20 cellular contexts compared by ENCODE assay signal in genomic region chr11:57320067-57320718, GRCh38. TPM values are rescaled to one million over a fixed set of nuclear protein-coding genes. Genes with fewer than 3 reads are reported as not detected.
DNase-seq lines count a peak whose midpoint lies in the region; ATAC-seq and TF ChIP-seq lines count a peak whose summit lies in the region.
"Had no signal": no experiment of that assay in that cellular context is flagged by ENCODE, and none has a peak within 500 bp of the region (broad histone marks: within the 10 kb centered on the region; RNA-seq: fewer than 3 reads in every experiment).

No MANE protein-coding gene starts in this region.

- H3K4me3 ChIP-seq in heart left ventricle = peak overlapping the region in 8 of 12 donors; percentile 10 to 89 (median 19)
- peak overlapping the region; percentile 94 for H3K4me3 ChIP-seq in epithelial cell of esophagus (ENCODE audit: low read length)
- H3K4me3 ChIP-seq in trophoblast cell (ENCODE audit: low read depth, low read length) = no peak overlapping the region
- no peak overlapping the region for H3K4me3 ChIP-seq in uterus
- H3K4me3 ChIP-seq: BLaER1, GM23338, testis had no signal

- H2BK12ac ChIP-seq in trophoblast cell (ENCODE audit: low read length) = no peak overlapping the region

- no peak overlapping the region for H2BK5ac ChIP-seq in trophoblast cell (ENCODE audit: low read depth, low read length, poor library complexity)

- intact Hi-C loops in heart left ventricle (cut with DNase I) (loop anchor here in 1 of 10 donors (5.0 to 10.0 kb wide), 2 partner anchors 43 to 1255 kb away; partner anchors contain the start of genes LPXN and ZFP91), Right ventricle myocardium inferior (cut with DNase I) (no loop called here), uterus (cut with DNase I; ENCODE audit: low total_unique reads) (no loop called here)

- peak overlapping the region in 7 of 12 donors; percentile 3 to 98 (median 94) for H3K27ac ChIP-seq in heart left ventricle
- no peak overlapping the region for H3K27ac ChIP-seq in trophoblast cell (ENCODE audit: low read depth, low read length)
- peak overlapping the region; percentile 95 to 98 for H3K27ac ChIP-seq in uterus
- H3K27ac ChIP-seq: BLaER1 had no signal

- DNase-seq in heart left ventricle = peak in 1 of 5 donors; percentile 53
- DNase-seq in Right ventricle myocardium inferior (ENCODE audit: missing footprints) = no peak
- no peak for DNase-seq in epithelial cell of esophagus (ENCODE audit: low read depth)
- DNase-seq in trophoblast cell = no peak
- DNase-seq in uterus = no peak
- no peak for DNase-seq in putamen (ENCODE audit: low spot score)
- DNase-seq in cerebellar nuclear complex (lab: John Stamatoyannopoulos, UW) = no peak
- DNase-seq in NCI-H1930 (lab: John Stamatoyannopoulos, UW) = no peak
- DNase-seq: activated CD4-positive, alpha-beta T cell treated with anti-CD3 and anti-CD28 coated beads for 4 hours; activated naive CD4-positive, alpha-beta T cell; anterior cingulate cortex; NCI-H1092 treated with DMSO at 0.1 percent for 48 hours; NCI-H510A; testis had no signal

- H2BK120ac ChIP-seq in trophoblast cell (ENCODE audit: insufficient read depth, low read length, poor library complexity) = no peak overlapping the region

- no peak overlapping the region for H3K23ac ChIP-seq in trophoblast cell (ENCODE audit: low read length)

- no peak overlapping the region for H2AK5ac ChIP-seq in trophoblast cell (ENCODE audit: low read length)

- no peak overlapping the region for H4K8ac ChIP-seq in trophoblast cell (ENCODE audit: low read depth, low read length)

- ATAC-seq in heart left ventricle (no peak), Right ventricle myocardium inferior (no peak)
- ATAC-seq: GM23338 had no signal

- peaks cover 0 to 83% (median 50%) of the 10 kb centered on the region in 12 donors for H3K4me1 ChIP-seq in heart left ventricle
- peaks cover 20 to 40% of the 10 kb centered on the region in 2 experiments for H3K4me1 ChIP-seq in trophoblast cell (ENCODE audit: control insufficient read depth in 1 of 2, insufficient read depth in 2 of 2, low read length in 2 of 2)
- H3K4me1 ChIP-seq in uterus = peaks cover 13 to 20% of the 10 kb centered on the region in 2 donors

- no peak overlapping the region for H2AFZ ChIP-seq in trophoblast cell (ENCODE audit: insufficient read depth, low read length, poor library complexity)
- H2AFZ ChIP-seq: GM23338 had no signal

- peaks cover 0 to 57% (median 34%) of the 10 kb centered on the region in 9 donors for H3K36me3 ChIP-seq in heart left ventricle
- H3K36me3 ChIP-seq in trophoblast cell (ENCODE audit: control insufficient read depth in 1 of 2, insufficient read depth in 2 of 2, low read length in 2 of 2) = peaks cover 42 to 50% of the 10 kb centered on the region in 2 experiments
- no peaks in the 10 kb centered on the region for H3K36me3 ChIP-seq in uterus

- H3K9me3 ChIP-seq in heart left ventricle = no peaks in the 10 kb centered on the region
- no peaks in the 10 kb centered on the region for H3K9me3 ChIP-seq in trophoblast cell (ENCODE audit: insufficient read depth, low read depth, low read length)
- no peaks in the 10 kb centered on the region for H3K9me3 ChIP-seq in uterus
- H3K9me3 ChIP-seq: BLaER1, testis had no signal

- TF ChIP-seq CTCF in heart left ventricle (IDR thresholded peaks at IDR 0.05) = no peak
- TF ChIP-seq CTCF in epithelial cell of esophagus (IDR thresholded peaks at IDR 0.05; ENCODE audit: insufficient read depth, low read depth, low read length, missing control alignments) = no peak
- no peak for TF ChIP-seq CTCF in uterus (IDR thresholded peaks at IDR 0.05)

- TF ChIP-seq POLR2A in heart left ventricle (IDR thresholded peaks at IDR 0.05) (no peak), uterus (IDR thresholded peaks at IDR 0.05) (no peak)

- H3K14ac ChIP-seq in trophoblast cell (ENCODE audit: low read length) = no peak overlapping the region

- H3K4me2 ChIP-seq in trophoblast cell (ENCODE audit: low read length) = no peak overlapping the region
- H3K4me2 ChIP-seq: BLaER1, GM23338 had no signal

- H4K12ac ChIP-seq in trophoblast cell (ENCODE audit: low read depth, low read length) = no peak overlapping the region

- peak overlapping the region; percentile 21 for H3K4ac ChIP-seq in trophoblast cell (ENCODE audit: low read depth, low read length)

- H3K79me2 ChIP-seq in trophoblast cell (ENCODE audit: control insufficient read depth, insufficient read depth, low read length, poor library complexity) = peaks cover 23% of the 10 kb centered on the region

- H3K9ac ChIP-seq in trophoblast cell (ENCODE audit: low read length) = no peak overlapping the region
- H3K9ac ChIP-seq: BLaER1 had no signal

- H3K18ac ChIP-seq in trophoblast cell (ENCODE audit: low read length) = peak overlapping the region; percentile 56

- H3K27me3 ChIP-seq in heart left ventricle = no peaks in the 10 kb centered on the region
- H3K27me3 ChIP-seq in trophoblast cell (ENCODE audit: insufficient read depth, low read length) = no peaks in the 10 kb centered on the region
- H3K27me3 ChIP-seq in uterus = no peaks in the 10 kb centered on the region
- H3K27me3 ChIP-seq: BLaER1, testis had no signal

- WGBS in heart left ventricle, 4 donors = 70 to 85% (median 84%) methylated on average over 14 to 22 of the region's 22 CpGs
- no CpG with 5 or more reads among the region's 22 CpGs for WGBS in trophoblast cell (ENCODE audit: extremely low coverage, insufficient coverage, insufficient read length)

- peaks cover 24% of the 10 kb centered on the region for H3K79me1 ChIP-seq in trophoblast cell (ENCODE audit: low read length)

- H4K91ac ChIP-seq in trophoblast cell (ENCODE audit: low read depth, low read length) = no peak overlapping the region

RNA-seq across cellular contexts. Expression of gene TNKS1BP1, which starts 4.6 kb away (rescaled TPM):
- 10 to 100 TPM; 25.3 to 68.3 (median 33.1) TPM for total RNA-seq in heart left ventricle
- 10 to 100 TPM; 36.9 to 45.3 TPM for polyA plus RNA-seq in heart left ventricle
- total RNA-seq in Right ventricle myocardium inferior = 51.2 TPM
- polyA plus RNA-seq in trophoblast cell (2013) = 264 and 289 TPM in 2 replicates
- 100 to 1,000 TPM in 1 of 4 donors, 10 to 100 TPM in 3; 22.5 to 269 (median 70.8) TPM for total RNA-seq in uterus

RNA-seq across cellular contexts. Expression of gene SSRP1, which starts 15.5 kb away (rescaled TPM):
- 10 to 100 TPM; 31.8 to 60.4 (median 41.6) TPM for total RNA-seq in heart left ventricle
- 10 to 100 TPM; 21.8 to 86.5 TPM for polyA plus RNA-seq in heart left ventricle
- 33.8 TPM for total RNA-seq in Right ventricle myocardium inferior
- polyA plus RNA-seq in trophoblast cell (2013) = 113 and 120 TPM in 2 replicates
- 100 to 1,000 TPM in 1 of 4 donors, 10 to 100 TPM in 3; 29.4 to 115 (median 75.3) TPM for total RNA-seq in uterus

RNA-seq across cellular contexts. Expression of gene P2RX3, which starts 18.0 kb away (rescaled TPM):
- total RNA-seq in heart left ventricle = 1 to 10 TPM in 7 of 9 donors, under 1 TPM in 2; 0.63 to 7.1 (median 1.5) TPM
- polyA plus RNA-seq in heart left ventricle = under 1 TPM; 0.35 to 0.72 TPM
- total RNA-seq in Right ventricle myocardium inferior = 3.2 TPM
- 0.07 and 0.11 TPM in 2 replicates for polyA plus RNA-seq in trophoblast cell (2013)
- total RNA-seq in uterus = under 1 TPM in 1 of 4 donors, not detected in 3; 0.69 TPM
- total RNA-seq: A172, fibroblast of villous mesenchyme, LHCN-M2, pulmonary artery endothelial cell had no signal

Comparison
In these comparisons a context has a peak if more than half of its experiments do, and no peak if none do; other contexts are left out.
1. H3K4me3 ChIP-seq: peak in heart left ventricle (8 of 12) and epithelial cell of esophagus (single experiment); none in trophoblast cell (single experiment) and uterus (0 of 2).